8 cellular contexts compared by ENCODE assay signal in genomic region chr19:16247353-16248182, GRCh38. TPM values are rescaled to one million over a fixed set of nuclear protein-coding genes. Genes with fewer than 3 reads are reported as not detected.
DNase-seq lines count a peak whose midpoint lies in the region; ATAC-seq and TF ChIP-seq lines count a peak whose summit lies in the region.

No MANE protein-coding gene starts in this region.

- H3K36me3 ChIP-seq in OCI-LY1 (ENCODE audit: insufficient read depth, low read length), result no peaks in the 10 kb centered on the region
- no peaks in the 10 kb centered on the region for H3K36me3 ChIP-seq in endodermal cell (ENCODE audit: control insufficient read depth, insufficient read depth, low read length)

- H3K27me3 ChIP-seq in OCI-LY1 (ENCODE audit: insufficient read depth, low read length), result no peaks in the 10 kb centered on the region
- H3K27me3 ChIP-seq in endodermal cell (ENCODE audit: control insufficient read depth, insufficient read depth, low read length, poor library complexity, severe bottlenecking), result no peaks in the 10 kb centered on the region

- no peaks in the 10 kb centered on the region for H3K9me2 ChIP-seq in OCI-LY1 (ENCODE audit: low read depth, low read length)

- no peaks in the 10 kb centered on the region for H4K20me1 ChIP-seq in OCI-LY1 (ENCODE audit: insufficient read depth, low read length)

- H3K9me3 Mint-ChIP-seq in endodermal cell, result no peaks in the 10 kb centered on the region
- H3K9me3 Mint-ChIP-seq in mesothelial cell of epicardium, result no peaks in the 10 kb centered on the region

- no peaks in the 10 kb centered on the region for H3K4me1 Mint-ChIP-seq in endodermal cell
- H3K4me1 Mint-ChIP-seq in mesothelial cell of epicardium, result peaks cover 5% of the 10 kb centered on the region

- H3K36me3 Mint-ChIP-seq in endodermal cell (ENCODE audit: low read depth) (no peaks in the 10 kb centered on the region), mesothelial cell of epicardium (no peaks in the 10 kb centered on the region)

- no peak overlapping the region for H3K4me2 ChIP-seq in OCI-LY1 (ENCODE audit: low read length)

- no peaks in the 10 kb centered on the region for H3K27me3 Mint-ChIP-seq in endodermal cell (ENCODE audit: insufficient read depth)
- H3K27me3 Mint-ChIP-seq in mesothelial cell of epicardium (ENCODE audit: low read depth), result peaks cover 6% of the 10 kb centered on the region

- H3K27ac Mint-ChIP-seq in endodermal cell (no peak overlapping the region), mesothelial cell of epicardium (no peak overlapping the region)

- H3K79me2 ChIP-seq in OCI-LY1 (ENCODE audit: insufficient read depth, low read length), result no peaks in the 10 kb centered on the region

- H3K9ac ChIP-seq in OCI-LY1 (ENCODE audit: low read length) (no peak overlapping the region), endodermal cell (ENCODE audit: extremely low read depth, low read length, poor library complexity, severe bottlenecking) (no peak overlapping the region)

- no peaks in the 10 kb centered on the region for H3K4me1 ChIP-seq in OCI-LY1 (ENCODE audit: insufficient read depth, low read length, severe bottlenecking)
- H3K4me1 ChIP-seq in endodermal cell (ENCODE audit: control insufficient read depth, insufficient read depth, low read length), result no peaks in the 10 kb centered on the region

- no peak overlapping the region for H3K4me3 ChIP-seq in OCI-LY1 (ENCODE audit: low read depth, low read length, poor library complexity, severe bottlenecking)
- no peak overlapping the region for H3K4me3 ChIP-seq in endodermal cell (ENCODE audit: low read length)

- 47 to 63% methylated on average over 8 to 18 of the region's 18 CpGs for WGBS in endodermal cell (ENCODE audit: insufficient coverage in 1 of 2, insufficient read length in 1 of 2), 2 experiments

- no peak overlapping the region for H2AFZ ChIP-seq in OCI-LY1 (ENCODE audit: low read length)

- no peaks in the 10 kb centered on the region for H3F3A ChIP-seq in OCI-LY1 (ENCODE audit: insufficient read depth, low read length)

- TF ChIP-seq CTCF in OCI-LY1 (IDR thresholded peaks at IDR 0.05; ENCODE audit: low read length) (peak; percentile 96), endodermal cell (conservative IDR thresholded peaks at IDR 0.05) (peak; percentile 97), mesothelial cell of epicardium (IDR thresholded peaks at IDR 0.05; ENCODE audit: unreplicated experiment) (peak; percentile 94)

- DNase-seq in CD1c-positive myeloid dendritic cell (ENCODE audit: extremely low spot score), result peak; percentile 88
- DNase-seq in HK-2 (ENCODE audit: unreplicated experiment), result peak; percentile 89
- DNase-seq in activated CD8-positive, alpha-beta memory T cell treated with anti-CD3 and anti-CD28 coated beads, Interleukin-2, amount 50 U/mL, for 4 hours, result peak; percentile 88
- peak; percentile 98 for DNase-seq in endodermal cell
- DNase-seq in mesothelial cell of epicardium (ENCODE audit: low spot score in 2 of 2, unreplicated experiment in 2 of 2), result peak; percentile 77 to 92
- DNase-seq in stimulated activated CD8-positive, alpha-beta memory T cell treated with anti-CD3 and anti-CD28 coated beads, Interleukin-2, amount 100 ng/mL, for 48 hours (ENCODE audit: low read depth in 2 of 2), result peak; percentile 77 to 83

- no peak for ATAC-seq in HG02973 (IDR thresholded peaks at IDR 0.05; ENCODE audit: unreplicated experiment)

- no peaks in the 10 kb centered on the region for H3K9me3 ChIP-seq in OCI-LY1 (ENCODE audit: low read length)
- no peaks in the 10 kb centered on the region for H3K9me3 ChIP-seq in endodermal cell (ENCODE audit: control insufficient read depth, low read length)

- H3K4me3 Mint-ChIP-seq in endodermal cell, result no peak overlapping the region
- no peak overlapping the region for H3K4me3 Mint-ChIP-seq in mesothelial cell of epicardium

- H3K27ac ChIP-seq in OCI-LY1 (ENCODE audit: low read depth, low read length, poor library complexity, severe bottlenecking), result no peak overlapping the region
- H3K27ac ChIP-seq in endodermal cell (ENCODE audit: low read depth, low read length), result no peak overlapping the region

RNA-seq across cellular contexts. Expression of gene AP1M1, which starts 49.9 kb away (rescaled TPM):
- total RNA-seq in endodermal cell, result 10 to 100 TPM; 35.0 to 51.6 TPM
- polyA plus RNA-seq in endodermal cell (2013, experiment 1 of 2), result 85.8 TPM
- 91.7 TPM for polyA plus RNA-seq in endodermal cell (2013, experiment 2 of 2)
- total RNA-seq in mesothelial cell of epicardium, result 48.4 to 53.9 TPM (median 49.4 TPM) in 3 replicates
